ENCODE assay signal across 1 cellular context in genomic region chr5:14870347-14871083, GRCh38.
TF ChIP-seq lines count a peak whose summit lies in the region.

No MANE protein-coding gene starts in this region.

TF ChIP-seq in GM23338, 12 proteins besides CTCF, POLR2A, EP300 and RAD21 (continued from another document):
- no peak for TF ChIP-seq ZNF462 (CRISPR knock-in tag; IDR thresholded peaks at IDR 0.05)
